In genomic region chr2:158530829-158531228, GRCh38 we compare ENCODE assay signal across 22 cellular contexts.
A peak's percentile ranks its signal among the peaks of the same experiment; 100 is the strongest.
DNase-seq lines count a peak whose midpoint lies in the region; ATAC-seq, FAIRE-seq and TF ChIP-seq lines count a peak whose summit lies in the region.
"Had no signal": no experiment of that assay in that cellular context is flagged by ENCODE, and none has a peak within 500 bp of the region (broad histone marks: within the 10 kb centered on the region; RNA-seq: fewer than 3 reads in every experiment).

No MANE protein-coding gene starts in this region.

- ATAC-seq in HepG2, result peak; percentile 80
- ATAC-seq in right lobe of liver, result no peak
- no peak for ATAC-seq in activated CD8-positive, alpha-beta memory T cell treated with anti-CD3 and anti-CD28 coated beads, Interleukin-2, amount 10 ng/mL, durations not matched to agents 7 days and 5 days
- no peak for ATAC-seq in HG03571 (IDR thresholded peaks at IDR 0.05; ENCODE audit: unreplicated experiment)

- no TSS peak for BruUV-seq in HepG2 (replicated peaks; lab: Mats Ljungman, UMichigan)

- no peaks in the 10 kb centered on the region for H3K36me3 Mint-ChIP-seq in activated CD8-positive, alpha-beta memory T cell treated with anti-CD3 and anti-CD28 coated beads, Interleukin-2, amount 10 ng/mL, durations not matched to agents 7 days and 5 days
- H3K36me3 Mint-ChIP-seq: IgD-negative memory B cell had no signal

- TF ChIP-seq CTCF in HepG2 (CRISPR knock-in tag; IDR thresholded peaks at IDR 0.05) (peak; percentile 53), right lobe of liver (IDR thresholded peaks at IDR 0.05) (no peak), OCI-LY3 (IDR thresholded peaks at IDR 0.05; ENCODE audit: low read depth, low read length) (0 out of 2 replicates have a peak, but pooled peaks have one; percentile 6), H1 (IDR thresholded peaks at IDR 0.05; ENCODE audit: control extremely low read depth in 1 of 3, insufficient read depth in 1 of 3, low read depth in 1 of 3, low read length in 3 of 3) (peak; percentile 12 to 45 (median 19); a peak in 2 of 4 replicates)

- H3K27ac ChIP-seq in HepG2 (ENCODE audit: extremely low read length, insufficient read depth, low read length) (no peak overlapping the region), right lobe of liver (no peak overlapping the region), OCI-LY3 (ENCODE audit: low read length) (no peak overlapping the region), H1 (ENCODE audit: low read depth, low read length) (no peak overlapping the region)
- H3K27ac ChIP-seq: HL-60, PC-9, SJSA1 had no signal

- H3K4me2 ChIP-seq in HepG2 (ENCODE audit: low read depth, low read length), result no peak overlapping the region
- no peak overlapping the region for H3K4me2 ChIP-seq in OCI-LY3 (ENCODE audit: low read length)
- H3K4me2 ChIP-seq in H1 (ENCODE audit: insufficient read depth in 1 of 2, low read depth in 2 of 2, low read length in 2 of 2), result no peak overlapping the region
- H3K4me2 ChIP-seq: PC-9 had no signal

- no peak overlapping the region for H2BK12ac ChIP-seq in H1 (ENCODE audit: low read depth, low read length)

- H3K36me3 ChIP-seq in HepG2 (replicated peaks in 1 of 2; ENCODE audit: control insufficient read depth in 1 of 2, insufficient read depth in 2 of 2, low read length in 2 of 2) (peaks cover 3 to 28% of the 10 kb centered on the region in 2 experiments; a peak in 3 of 5 replicates), right lobe of liver (no peaks in the 10 kb centered on the region), OCI-LY3 (replicated peaks; ENCODE audit: low read depth, low read length) (no peaks in the 10 kb centered on the region), H1 (ENCODE audit: control insufficient read depth in 2 of 4, insufficient read depth in 4 of 4, low read length in 3 of 4) (peaks cover 0 to 3% (median 0%) of the 10 kb centered on the region in 4 experiments; a peak in 1 of 8 replicates)

- H3K4ac ChIP-seq in H1 (replicated peaks; ENCODE audit: insufficient read length, low read depth, low read length), result no peak overlapping the region

- no peaks in the 10 kb centered on the region for H3K9me3 ChIP-seq in HepG2 (ENCODE audit: low read length)
- no peaks in the 10 kb centered on the region for H3K9me3 ChIP-seq in right lobe of liver
- no peaks in the 10 kb centered on the region for H3K9me3 ChIP-seq in OCI-LY3 (ENCODE audit: insufficient read depth, low read length)
- no peaks in the 10 kb centered on the region for H3K9me3 ChIP-seq in H1 (ENCODE audit: insufficient read depth in 2 of 2, low read depth in 1 of 2, low read length in 1 of 2)
- H3K9me3 ChIP-seq: SJSA1 had no signal

- no peak for TF ChIP-seq EP300 in HepG2 (IDR thresholded peaks at IDR 0.05; ENCODE audit: low read depth in 2 of 2, low read length in 2 of 2)
- no peak for TF ChIP-seq EP300 in HepG2 (CRISPR knock-in tag; IDR thresholded peaks at IDR 0.05; ENCODE audit: borderline replicate concordance)
- TF ChIP-seq EP300 in H1 (IDR thresholded peaks at IDR 0.05; ENCODE audit: borderline replicate concordance in 1 of 2, low read depth in 2 of 2, low read length in 2 of 2), result no peak

- no peak overlapping the region for H3K18ac ChIP-seq in H1 (ENCODE audit: extremely low read depth, low read length)

- H3K14ac ChIP-seq in H1 (ENCODE audit: insufficient read length), result no peak overlapping the region

- no peak overlapping the region for H3K56ac ChIP-seq in H1 (replicated peaks; ENCODE audit: insufficient read length, low read depth, low read length)

- H3K4me1 ChIP-seq in HepG2 (ENCODE audit: insufficient read depth, low read length) (peaks cover 7% of the 10 kb centered on the region; the same call in 1 of the 2 replicates), right lobe of liver (no peaks in the 10 kb centered on the region), OCI-LY3 (ENCODE audit: low read length) (no peaks in the 10 kb centered on the region), H1 (replicated peaks in 1 of 4; ENCODE audit: control insufficient read depth in 3 of 4, insufficient read depth in 4 of 4, low read length in 3 of 4) (no peaks in the 10 kb centered on the region; a peak in 1 of 7 replicates)

- TF ChIP-seq POLR2A in HepG2 (IDR thresholded peaks at IDR 0.05; ENCODE audit: insufficient read depth in 1 of 2, low read depth in 2 of 2, low read length in 2 of 2) (no peak), right lobe of liver (IDR thresholded peaks at IDR 0.05) (no peak), H1 (IDR thresholded peaks at IDR 0.05; ENCODE audit: control extremely low read depth in 1 of 2, low read depth in 2 of 2, low read length in 2 of 2) (no peak)

- CTCF ChIA-PET in HepG2 (lab: Yijun Ruan, JAX; ENCODE audit: low intra/inter-chr PET ratio, low total read pairs) (no interaction called here), H1 (lab: Charles Lee; ENCODE audit: partially characterized antibody) (interaction anchor here (0.6 to 2.6 kb wide), 8 partner anchors 10 to 351 kb away, joined by 3 to 8 read pairs (median 5); no protein-coding TSS in a partner anchor)
- CTCF ChIA-PET in activated CD8-positive, alpha-beta memory T cell treated with anti-CD3 and anti-CD28 coated beads, Interleukin-2, amount 10 ng/mL, durations not matched to agents 7 days and 5 days (lab: Charles Lee), result interaction anchor here (1.0 kb wide), 1 partner anchor 23 kb away, joined by 3 read pairs; no protein-coding TSS in a partner anchor

- H3K4me1 Mint-ChIP-seq in activated CD8-positive, alpha-beta memory T cell treated with anti-CD3 and anti-CD28 coated beads, Interleukin-2, amount 10 ng/mL, durations not matched to agents 7 days and 5 days, result peaks cover 2% of the 10 kb centered on the region
- H3K4me1 Mint-ChIP-seq: IgD-negative memory B cell had no signal

- H3K27ac Mint-ChIP-seq in activated CD8-positive, alpha-beta memory T cell treated with anti-CD3 and anti-CD28 coated beads, Interleukin-2, amount 10 ng/mL, durations not matched to agents 7 days and 5 days, result no peak overlapping the region
- H3K27ac Mint-ChIP-seq: IgD-negative memory B cell had no signal

- intact Hi-C loops in HepG2 (cut with micrococcal nuclease; ENCODE audit: unreplicated experiment) (no loop called here), right lobe of liver (cut with DNase I) (no loop called here)

- H3K23ac ChIP-seq in H1 (ENCODE audit: insufficient read length), result no peak overlapping the region

- no peak overlapping the region for H4K8ac ChIP-seq in H1 (ENCODE audit: extremely low read depth, insufficient read depth, low read length)

- H2BK20ac ChIP-seq in H1 (ENCODE audit: low read length), result no peak overlapping the region

- H3K4me3 Mint-ChIP-seq in activated CD8-positive, alpha-beta memory T cell treated with anti-CD3 and anti-CD28 coated beads, Interleukin-2, amount 10 ng/mL, durations not matched to agents 7 days and 5 days, result no peak overlapping the region
- H3K4me3 Mint-ChIP-seq: IgD-negative memory B cell had no signal

- H3K23me2 ChIP-seq in H1 (ENCODE audit: low read depth, low read length), result no peaks in the 10 kb centered on the region

- FAIRE-seq in HepG2 (lab: Jason Lieb, UNC), result no peak
- peak; percentile 39 for FAIRE-seq in H1 (lab: Jason Lieb, UNC)
- FAIRE-seq: GM12891, GM18507 had no signal

- H3K79me2 ChIP-seq in HepG2 (ENCODE audit: insufficient read depth, low read length) (peaks cover 11% of the 10 kb centered on the region), OCI-LY3 (ENCODE audit: low read length) (no peaks in the 10 kb centered on the region), H1 (ENCODE audit: control insufficient read depth in 1 of 2, insufficient read depth in 2 of 2, low read length in 2 of 2) (peaks cover 2 to 14% of the 10 kb centered on the region in 2 experiments; a peak in 2 of 4 replicates)

- no peak overlapping the region for H3K4me3 ChIP-seq in HepG2 (replicated peaks in 1 of 3; ENCODE audit: insufficient read depth in 1 of 3, low read depth in 2 of 3, low read length in 3 of 3)
- H3K4me3 ChIP-seq in right lobe of liver, result no peak overlapping the region
- no peak overlapping the region for H3K4me3 ChIP-seq in OCI-LY3 (ENCODE audit: low read length)
- no peak overlapping the region for H3K4me3 ChIP-seq in H1 (ENCODE audit: extremely low read depth in 1 of 4, insufficient read depth in 2 of 4, low read depth in 3 of 4, low read length in 4 of 4)
- H3K4me3 ChIP-seq: GM23248, PC-9, SJSA1 had no signal

- no peaks in the 10 kb centered on the region for H3K79me1 ChIP-seq in H1 (ENCODE audit: low read depth, low read length)

- no peak overlapping the region for H2BK15ac ChIP-seq in H1 (ENCODE audit: low read length)

- H2AK5ac ChIP-seq in H1 (ENCODE audit: low read depth, low read length), result no peak overlapping the region

- H3K9ac ChIP-seq in HepG2 (ENCODE audit: insufficient read depth, low read depth, low read length) (no peak overlapping the region), OCI-LY3 (ENCODE audit: low read length) (no peak overlapping the region), H1 (replicated peaks in 1 of 4; ENCODE audit: extremely low read depth in 1 of 4, low read depth in 3 of 4, low read length in 3 of 4) (no peak overlapping the region)
- H3K9ac ChIP-seq: GM23248 had no signal

- DNase-seq in HepG2 (ENCODE audit: low spot score) (no peak), right lobe of liver (no peak), H1 (ENCODE audit: low read depth in 1 of 2, low spot score in 2 of 2) (no peak), T-helper 1 cell (no peak), KG1 (lab: John Stamatoyannopoulos, UW) (no peak)
- no peak for DNase-seq in activated CD8-positive, alpha-beta memory T cell treated with anti-CD3 and anti-CD28 coated beads, Interleukin-2, amount 10 ng/mL, durations not matched to agents 7 days and 5 days
- DNase-seq: 8988T, GF-D8, GM23248, NCI-H1694 treated with DMSO at 0.1 percent for 48 hours, NCI-H2107, NCI-H2227 treated with DMSO at 0.1 percent for 48 hours, NCI-H510A treated with DMSO at 0.1 percent for 48 hours, NCI-H82, PC-9 had no signal

- H4K20me1 ChIP-seq in HepG2 (ENCODE audit: insufficient read depth, low read length) (no peaks in the 10 kb centered on the region), OCI-LY3 (ENCODE audit: insufficient read depth, low read length) (no peaks in the 10 kb centered on the region), H1 (replicated peaks in 1 of 2; ENCODE audit: control insufficient read depth in 1 of 2, insufficient read depth in 2 of 2, low read length in 2 of 2) (peaks cover 0 to 6% of the 10 kb centered on the region in 2 experiments)

- H2BK120ac ChIP-seq in H1 (replicated peaks; ENCODE audit: low read depth, low read length), result no peak overlapping the region

- H3K27me3 Mint-ChIP-seq in activated CD8-positive, alpha-beta memory T cell treated with anti-CD3 and anti-CD28 coated beads, Interleukin-2, amount 10 ng/mL, durations not matched to agents 7 days and 5 days, result no peaks in the 10 kb centered on the region
- H3K27me3 Mint-ChIP-seq: IgD-negative memory B cell had no signal

- H3K9me3 Mint-ChIP-seq in activated CD8-positive, alpha-beta memory T cell treated with anti-CD3 and anti-CD28 coated beads, Interleukin-2, amount 10 ng/mL, durations not matched to agents 7 days and 5 days (ENCODE audit: low read depth), result no peaks in the 10 kb centered on the region
- H3K9me3 Mint-ChIP-seq: IgD-negative memory B cell had no signal

- H2AFZ ChIP-seq in HepG2 (ENCODE audit: low read length) (no peak overlapping the region), OCI-LY3 (ENCODE audit: low read depth, low read length) (no peak overlapping the region), H1 (ENCODE audit: low read length) (no peak overlapping the region)
- H2AFZ ChIP-seq: GM23248, PC-9 had no signal

- no peak overlapping the region for H4K5ac ChIP-seq in H1 (ENCODE audit: insufficient read length, low read depth, low read length)

- TF ChIP-seq RAD21 in HepG2 (CRISPR knock-in tag; IDR thresholded peaks at IDR 0.05) (no peak), H1 (IDR thresholded peaks at IDR 0.05 in 1 of 2, conservative IDR thresholded peaks at IDR 0.05 in 1 of 2; ENCODE audit: low read depth in 2 of 2, low read length in 2 of 2) (peak; percentile 39 to 57)

- H2BK5ac ChIP-seq in H1 (ENCODE audit: low read depth, low read length), result no peak overlapping the region

- in situ Hi-C loops in HepG2 (cut with HindIII; ENCODE audit: extremely low pct_ligation_motif_present, low pct_unique_long_range_greater_than_20kb), result no loop called here

- 98% methylated on average over 1 of the region's 1 CpG for WGBS in HepG2 (ENCODE audit: low lambda C conversion rate)
- WGBS in right lobe of liver (ENCODE audit: insufficient coverage, low coverage, low lambda C conversion rate, missing lambda C conversion rate), result 93% methylated on average over 1 of the region's 1 CpG
- WGBS in H1 (ENCODE audit: extremely low coverage in 1 of 2, insufficient coverage in 1 of 2, insufficient read length in 1 of 2, insufficient replicate concordance in 2 of 2, low coverage in 1 of 2, low lambda C conversion rate in 2 of 2, missing lambda C conversion rate in 1 of 2), 2 experiments, result 78% methylated on average over 1 of the region's 1 CpG; no CpG with 5 or more reads in 1 of the 2 experiments

- no peak overlapping the region for H4K91ac ChIP-seq in H1 (replicated peaks; ENCODE audit: insufficient read length, low read length)

- H3K27me3 ChIP-seq in HepG2 (ENCODE audit: control insufficient read depth in 1 of 2, insufficient read depth in 2 of 2, low read length in 2 of 2) (no peaks in the 10 kb centered on the region), right lobe of liver (no peaks in the 10 kb centered on the region), OCI-LY3 (ENCODE audit: low read depth, low read length) (no peaks in the 10 kb centered on the region), H1 (replicated peaks in 1 of 4; ENCODE audit: control insufficient read depth in 3 of 4, extremely low read depth in 1 of 4, insufficient read depth in 3 of 4, low read length in 3 of 4) (no peaks in the 10 kb centered on the region)
- H3K27me3 ChIP-seq: SJSA1 had no signal

- POLR2A ChIA-PET in HepG2 (lab: Yijun Ruan, JAX), result no interaction called here
- POLR2A ChIA-PET in H1 (lab: Charles Lee; ENCODE audit: partially characterized antibody), result no interaction called here

Comparison
In these comparisons a context has a peak if more than half of its experiments do, and no peak if none do; other contexts are left out.
1. CTCF ChIP-seq: peak in HepG2 (single experiment), OCI-LY3 (single experiment) and H1 (3 of 3); none in right lobe of liver (0 of 4).
2. Of the 41 proteins assayed by ChIP-seq in both HepG2 and H1: peak only in HepG2: none; only in H1: RAD21; in both: CTCF; in neither: 39.